8 cellular contexts compared by ENCODE assay signal in genomic region chr15:55318588-55319494, GRCh38. TPM values are rescaled to one million over a fixed set of nuclear protein-coding genes. Genes with fewer than 3 reads are reported as not detected.
DNase-seq lines count a peak whose midpoint lies in the region; ATAC-seq and TF ChIP-seq lines count a peak whose summit lies in the region.

Gene PIGB (plus strand): TSS chr15:55319222. CDS start chr15:55319251, 29 bp downstream.
Gene PIGBOS1 (minus strand): TSS chr15:55319123. CDS start chr15:55317792, 1,331 bp downstream.

- H3K4me3 ChIP-seq in GM12875 (ENCODE audit: low read depth, low read length) (peak within 1 kb of the TSS; percentile 60), heart left ventricle (peak within 1 kb of the TSS; percentile 65 to 95 (median 76))

- H3K36me3 Mint-ChIP-seq in activated naive CD8-positive, alpha-beta T cell treated with anti-CD3 and anti-CD28 coated beads, Interleukin-2, amount 50 U/mL, for 24 hours (ENCODE audit: low read depth): peaks cover 25% of the 10 kb centered on the region
- H3K36me3 Mint-ChIP-seq in type B pancreatic cell: peaks cover 11% of the 10 kb centered on the region

- H3K9me3 Mint-ChIP-seq in activated naive CD8-positive, alpha-beta T cell treated with anti-CD3 and anti-CD28 coated beads, Interleukin-2, amount 50 U/mL, for 24 hours: no peaks in the 10 kb centered on the region
- peaks cover 4% of the 10 kb centered on the region for H3K9me3 Mint-ChIP-seq in type B pancreatic cell

- no peaks in the 10 kb centered on the region for H3K27me3 ChIP-seq in heart left ventricle

- H3K4me3 Mint-ChIP-seq in activated naive CD8-positive, alpha-beta T cell treated with anti-CD3 and anti-CD28 coated beads, Interleukin-2, amount 50 U/mL, for 24 hours: peak within 1 kb of the TSS; percentile 96
- H3K4me3 Mint-ChIP-seq in type B pancreatic cell: peak within 1 kb of the TSS; percentile 99

- H3K9me3 ChIP-seq in heart left ventricle: no peaks in the 10 kb centered on the region

- TF ChIP-seq CTCF in GM12875 (IDR thresholded peaks at IDR 0.05; ENCODE audit: borderline replicate concordance, insufficient read depth, low read depth, low read length) (no peak), heart left ventricle (IDR thresholded peaks at IDR 0.05) (peak in 5 of 12 donors; percentile 6 to 28 (median 11)), type B pancreatic cell (conservative IDR thresholded peaks at IDR 0.05) (peak; percentile 52)

- intact Hi-C loops in heart left ventricle (cut with DNase I) (loop anchor here in 1 of 10 donors (2.0 kb wide), 1 partner anchor 90 kb away; the partner anchor contains the start of genes CCPG1 and PIERCE2), posterior cingulate gyrus (cut with DNase I) (loop anchor here (5.0 kb wide), 1 partner anchor 88 kb away; the partner anchor contains the start of genes CCPG1 and PIERCE2)

- H3K36me3 ChIP-seq in heart left ventricle: peaks cover 0 to 5% (median under 1%) of the 10 kb centered on the region in 9 donors

- TF ChIP-seq POLR2A in heart left ventricle (IDR thresholded peaks at IDR 0.05): peak in 1 of 2 donors; percentile 49

- H3K4me1 Mint-ChIP-seq in activated naive CD8-positive, alpha-beta T cell treated with anti-CD3 and anti-CD28 coated beads, Interleukin-2, amount 50 U/mL, for 24 hours: peaks cover 70% of the 10 kb centered on the region
- peaks cover 25% of the 10 kb centered on the region for H3K4me1 Mint-ChIP-seq in type B pancreatic cell (ENCODE audit: unreplicated experiment)

- 2 to 3% (median 2%) methylated on average over 48 to 49 of the region's 49 CpGs for WGBS in heart left ventricle, 4 donors

- ATAC-seq in HG02759 (IDR thresholded peaks at IDR 0.05; ENCODE audit: unreplicated experiment): peak; percentile 93
- peak; percentile 96 for ATAC-seq in activated naive CD8-positive, alpha-beta T cell treated with anti-CD3 and anti-CD28 coated beads, Interleukin-2, amount 50 U/mL, for 24 hours
- peak; percentile 93 to 99 (median 99) for ATAC-seq in heart left ventricle

- H3K27ac Mint-ChIP-seq in activated naive CD8-positive, alpha-beta T cell treated with anti-CD3 and anti-CD28 coated beads, Interleukin-2, amount 50 U/mL, for 24 hours: peak within 1 kb of the TSS; percentile 97
- H3K27ac Mint-ChIP-seq in type B pancreatic cell: peak within 1 kb of the TSS; percentile 96

- H3K4me1 ChIP-seq in heart left ventricle: peaks cover 4 to 58% (median 24%) of the 10 kb centered on the region in 12 donors

- H3K27ac ChIP-seq in heart left ventricle: peak within 1 kb of the TSS; percentile 19 to 95 (median 85)

- DNase-seq in NCI-H128 (lab: John Stamatoyannopoulos, UW; ENCODE audit: unreplicated experiment) (peak; percentile 36), SW 1271 (lab: John Stamatoyannopoulos, UW) (peak; percentile 87 to 94), heart left ventricle (peak; percentile 86 to 91 (median 90)), posterior cingulate gyrus (peak; percentile 73 to 97 (median 84)), type B pancreatic cell (ENCODE audit: extremely low spot score, unreplicated experiment) (peak; percentile 82)
- DNase-seq in activated naive CD8-positive, alpha-beta T cell treated with anti-CD3 and anti-CD28 coated beads, Interleukin-2, amount 50 U/mL, for 24 hours: peak; percentile 78

- no peaks in the 10 kb centered on the region for H3K27me3 Mint-ChIP-seq in activated naive CD8-positive, alpha-beta T cell treated with anti-CD3 and anti-CD28 coated beads, Interleukin-2, amount 50 U/mL, for 24 hours
- H3K27me3 Mint-ChIP-seq in type B pancreatic cell: no peaks in the 10 kb centered on the region

RNA-seq across cellular contexts. Expression of gene PIGB, which starts in this region (rescaled TPM):
- total RNA-seq in heart left ventricle (10 to 100 TPM in 1 of 9 donors, 1 to 10 TPM in 8; 2.4 to 10.3 (median 3.0) TPM), type B pancreatic cell (ENCODE audit: low replicate concordance) (8.4 and 10.2 TPM in 2 replicates)
- 1 to 10 TPM; 2.3 to 3.5 TPM for polyA plus RNA-seq in heart left ventricle

RNA-seq across cellular contexts. Expression of gene PIGBOS1, which starts in this region (rescaled TPM):
- total RNA-seq in heart left ventricle (10 to 100 TPM in 1 of 9 donors, 1 to 10 TPM in 8; 5.8 to 12.0 (median 7.7) TPM), type B pancreatic cell (ENCODE audit: low replicate concordance) (10.2 and 11.2 TPM in 2 replicates)
- polyA plus RNA-seq in heart left ventricle: 10 to 100 TPM; 14.8 to 18.0 TPM

Comparison
In these comparisons a context has a peak if more than half of its experiments do, and no peak if none do; other contexts are left out.
1. Peak in every context shown above with its lines: DNase-seq, ATAC-seq, H3K4me3 ChIP-seq and H3K27ac ChIP-seq.
2. DNase-seq: peak in every context shown above with its lines; median percentile 90 in SW 1271; 90 in heart left ventricle; 84 in posterior cingulate gyrus; 82 in type B pancreatic cell; 78 in activated naive CD8-positive, alpha-beta T cell treated with anti-CD3 and anti-CD28 coated beads, Interleukin-2, amount 50 U/mL, for 24 hours; 36 in NCI-H128.